ENCODE assay signal across 1 cellular context in genomic region chr7:158815046-158815445, GRCh38.
TF ChIP-seq lines count a peak whose summit lies in the region.

No MANE protein-coding gene starts in this region.

TF ChIP-seq in IMR-90, 13 proteins besides CTCF, POLR2A, EP300 and RAD21:
- TF ChIP-seq BHLHE40 (IDR thresholded peaks at IDR 0.05; ENCODE audit: low read depth, low read length), result no peak
- TF ChIP-seq MXI1 (IDR thresholded peaks at IDR 0.05; ENCODE audit: borderline replicate concordance, low read depth, low read length), result no peak
- no peak for TF ChIP-seq RCOR1 (IDR thresholded peaks at IDR 0.05; ENCODE audit: insufficient replicate concordance, low read length)
- TF ChIP-seq FOS (IDR thresholded peaks at IDR 0.05; ENCODE audit: low read depth, low read length), result no peak
- TF ChIP-seq MAZ (IDR thresholded peaks at IDR 0.05; ENCODE audit: borderline replicate concordance, low read depth, low read length), result no peak
- TF ChIP-seq ELK1 (IDR thresholded peaks at IDR 0.05; ENCODE audit: borderline replicate concordance, low read depth, low read length), result no peak
- no peak for TF ChIP-seq USF2 (IDR thresholded peaks at IDR 0.05; ENCODE audit: low read depth, low read length)
- no peak for TF ChIP-seq RFX5 (IDR thresholded peaks at IDR 0.05; ENCODE audit: low read depth, low read length)
- TF ChIP-seq MAFK (IDR thresholded peaks at IDR 0.05; ENCODE audit: low read depth, low read length), result no peak
